ENCODE assay signal across 1 cellular context in the genomic region with DNA sequence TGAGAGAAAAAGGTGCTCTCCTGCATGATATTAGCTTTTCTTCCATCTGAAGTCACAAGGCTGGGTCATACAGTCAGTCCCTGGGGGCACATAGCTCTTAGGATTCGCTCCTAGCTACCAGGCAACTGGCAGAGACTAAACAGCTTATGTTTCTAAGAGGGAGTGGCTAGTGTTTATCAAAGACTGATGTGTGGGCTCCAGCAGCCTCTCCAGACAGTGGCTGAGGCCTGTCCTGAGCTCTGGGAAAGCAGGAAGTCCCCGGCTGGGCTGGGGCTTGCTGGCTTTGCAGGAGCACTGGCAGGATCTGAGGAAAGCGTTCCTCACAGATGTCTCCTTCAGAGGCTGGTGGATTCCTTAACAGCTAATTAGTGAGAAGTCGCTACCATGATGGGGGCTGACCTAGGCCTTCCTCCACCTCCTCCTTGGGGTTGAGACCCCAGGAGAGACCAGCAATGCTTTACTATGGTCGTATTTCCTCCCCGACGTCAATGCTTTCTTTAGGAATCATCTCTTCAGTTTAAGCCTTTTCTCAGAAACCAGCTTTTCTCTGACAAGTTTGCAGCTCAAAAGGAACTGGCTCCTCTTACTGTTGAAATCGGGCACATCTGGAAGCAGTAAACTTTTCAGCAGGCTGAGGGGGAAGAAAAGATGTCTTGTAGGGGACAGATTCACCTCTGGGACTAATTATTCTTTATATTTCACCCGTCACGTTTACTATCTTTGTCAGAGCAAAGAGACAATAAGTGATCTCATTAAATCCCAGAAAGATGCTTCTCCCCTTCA.
TF ChIP-seq lines count a peak whose summit lies in the region.

No MANE protein-coding gene starts in this region.

TF ChIP-seq in GM23338, 12 proteins besides CTCF, POLR2A, EP300 and RAD21 (continued from another document):
- TF ChIP-seq ETS1 (IDR thresholded peaks at IDR 0.05) (no peak), CREB1 (CRISPR knock-in tag; IDR thresholded peaks at IDR 0.05; ENCODE audit: low read depth) (no peak), POLR2AphosphoS5 (IDR thresholded peaks at IDR 0.05; ENCODE audit: low read depth) (no peak), JUNB (IDR thresholded peaks at IDR 0.05; ENCODE audit: unreplicated experiment) (no peak), EZH2 (IDR thresholded peaks at IDR 0.05; ENCODE audit: low read depth, unreplicated experiment) (no peak), STAT1 (IDR thresholded peaks at IDR 0.05; ENCODE audit: unreplicated experiment) (no peak)
- TF ChIP-seq, protein P1, sequence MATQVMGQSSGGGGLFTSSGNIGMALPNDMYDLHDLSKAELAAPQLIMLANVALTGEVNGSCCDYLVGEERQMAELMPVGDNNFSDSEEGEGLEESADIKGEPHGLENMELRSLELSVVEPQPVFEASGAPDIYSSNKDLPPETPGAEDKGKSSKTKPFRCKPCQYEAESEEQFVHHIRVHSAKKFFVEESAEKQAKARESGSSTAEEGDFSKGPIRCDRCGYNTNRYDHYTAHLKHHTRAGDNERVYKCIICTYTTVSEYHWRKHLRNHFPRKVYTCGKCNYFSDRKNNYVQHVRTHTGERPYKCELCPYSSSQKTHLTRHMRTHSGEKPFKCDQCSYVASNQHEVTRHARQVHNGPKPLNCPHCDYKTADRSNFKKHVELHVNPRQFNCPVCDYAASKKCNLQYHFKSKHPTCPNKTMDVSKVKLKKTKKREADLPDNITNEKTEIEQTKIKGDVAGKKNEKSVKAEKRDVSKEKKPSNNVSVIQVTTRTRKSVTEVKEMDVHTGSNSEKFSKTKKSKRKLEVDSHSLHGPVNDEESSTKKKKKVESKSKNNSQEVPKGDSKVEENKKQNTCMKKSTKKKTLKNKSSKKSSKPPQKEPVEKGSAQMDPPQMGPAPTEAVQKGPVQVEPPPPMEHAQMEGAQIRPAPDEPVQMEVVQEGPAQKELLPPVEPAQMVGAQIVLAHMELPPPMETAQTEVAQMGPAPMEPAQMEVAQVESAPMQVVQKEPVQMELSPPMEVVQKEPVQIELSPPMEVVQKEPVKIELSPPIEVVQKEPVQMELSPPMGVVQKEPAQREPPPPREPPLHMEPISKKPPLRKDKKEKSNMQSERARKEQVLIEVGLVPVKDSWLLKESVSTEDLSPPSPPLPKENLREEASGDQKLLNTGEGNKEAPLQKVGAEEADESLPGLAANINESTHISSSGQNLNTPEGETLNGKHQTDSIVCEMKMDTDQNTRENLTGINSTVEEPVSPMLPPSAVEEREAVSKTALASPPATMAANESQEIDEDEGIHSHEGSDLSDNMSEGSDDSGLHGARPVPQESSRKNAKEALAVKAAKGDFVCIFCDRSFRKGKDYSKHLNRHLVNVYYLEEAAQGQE (IDR thresholded peaks at IDR 0.05; ENCODE audit: unreplicated experiment) = no peak
